In genomic region chr12:130838284-130838950, GRCh38 we compare ENCODE assay signal across 8 cellular contexts. TPM values are rescaled to one million over a fixed set of nuclear protein-coding genes. Genes with fewer than 3 reads are reported as not detected.
DNase-seq lines count a peak whose midpoint lies in the region; ATAC-seq and TF ChIP-seq lines count a peak whose summit lies in the region.

No MANE protein-coding gene starts in this region.

- H3K4me2 ChIP-seq in neuronal stem cell (ENCODE audit: insufficient read depth, low read length, poor library complexity, severe bottlenecking), result peak overlapping the region; percentile 83

- H2BK15ac ChIP-seq in neuronal stem cell (ENCODE audit: low read length), result peak overlapping the region; percentile 49

- peak overlapping the region; percentile 87 for H3K14ac ChIP-seq in neuronal stem cell (ENCODE audit: low read length)

- peaks cover 0 to 49% (median 13%) of the 10 kb centered on the region in 3 donors for H3K4me1 ChIP-seq in gastroesophageal sphincter
- peaks cover 7 to 12% of the 10 kb centered on the region in 2 donors for H3K4me1 ChIP-seq in neuronal stem cell (ENCODE audit: control insufficient read depth in 2 of 2, insufficient read depth in 1 of 2, low read depth in 1 of 2, low read length in 2 of 2)

- peak overlapping the region; percentile 92 for H3K18ac ChIP-seq in neuronal stem cell (ENCODE audit: low read length)

- H3K27ac ChIP-seq in gastroesophageal sphincter (peak overlapping the region; percentile 57 to 94 (median 88)), neuronal stem cell (replicated peaks; ENCODE audit: low read length) (no peak overlapping the region)

- H4K8ac ChIP-seq in neuronal stem cell (ENCODE audit: low read depth, low read length), result no peak overlapping the region

- H2AFZ ChIP-seq in neuronal stem cell (ENCODE audit: low read length), result peak overlapping the region; percentile 80

- peak overlapping the region; percentile 66 for H3K4ac ChIP-seq in neuronal stem cell (ENCODE audit: low read length)

- peak overlapping the region; percentile 88 for H3K9ac ChIP-seq in neuronal stem cell (ENCODE audit: low read depth, low read length, poor library complexity)

- DNase-seq in HCEC 1CT (peak; percentile 15), NCI-H1105 (lab: John Stamatoyannopoulos, UW) (peak; percentile 33), neuronal stem cell (ENCODE audit: low spot score) (peak; percentile 24), GM10266 (ENCODE audit: extremely low spot score) (no peak), HPDE6-E6E7 (ENCODE audit: extremely low spot score) (no peak)
- peak; percentile 55 for DNase-seq in activated T-cell treated with anti-CD3 and anti-CD28 coated beads, Interleukin-2, amount 50 U/mL, for 1 hour

- H3K4me3 ChIP-seq in GM12875 (ENCODE audit: low read depth, low read length), result peak overlapping the region; percentile 70
- H3K4me3 ChIP-seq in gastroesophageal sphincter, result peak overlapping the region; percentile 77 to 100
- H3K4me3 ChIP-seq in neuronal stem cell (ENCODE audit: low read length in 2 of 2), result peak overlapping the region; percentile 84 to 92

- H4K91ac ChIP-seq in neuronal stem cell (ENCODE audit: low read depth, low read length, poor library complexity), result no peak overlapping the region

- H3K27me3 ChIP-seq in gastroesophageal sphincter, result no peaks in the 10 kb centered on the region
- no peaks in the 10 kb centered on the region for H3K27me3 ChIP-seq in neuronal stem cell (ENCODE audit: control insufficient read depth in 3 of 3, insufficient read depth in 3 of 3, low read depth in 1 of 3, low read length in 3 of 3)

- peak overlapping the region; percentile 74 for H2AK5ac ChIP-seq in neuronal stem cell (ENCODE audit: low read depth, low read length)

- H3K36me3 ChIP-seq in gastroesophageal sphincter (no peaks in the 10 kb centered on the region), neuronal stem cell (replicated peaks in 1 of 2; ENCODE audit: control insufficient read depth in 2 of 2, insufficient read depth in 2 of 2, low read length in 2 of 2) (peaks cover 1 to 3% of the 10 kb centered on the region in 2 donors)

- 2% methylated on average over 8 of the region's 38 CpGs for WGBS in gastroesophageal sphincter (ENCODE audit: low coverage in 1 of 2), 2 donors
- WGBS in neuronal stem cell (ENCODE audit: extremely low coverage in 2 of 2, insufficient read length in 2 of 2, insufficient replicate concordance in 1 of 2), 2 donors, result no CpG with 5 or more reads among the region's 38 CpGs

- peak; percentile 16 for ATAC-seq in gastroesophageal sphincter

- H2BK12ac ChIP-seq in neuronal stem cell (ENCODE audit: low read length), result no peak overlapping the region

- no peak for TF ChIP-seq EP300 in gastroesophageal sphincter (IDR thresholded peaks at IDR 0.05)

- TF ChIP-seq POLR2A in gastroesophageal sphincter (IDR thresholded peaks at IDR 0.05), result no peak

- H3K79me1 ChIP-seq in neuronal stem cell (ENCODE audit: low read depth, low read length), result peaks cover 10% of the 10 kb centered on the region

- H3K9me3 ChIP-seq in gastroesophageal sphincter (no peaks in the 10 kb centered on the region), neuronal stem cell (replicated peaks in 1 of 2; ENCODE audit: control insufficient read depth in 2 of 2, insufficient read depth in 1 of 2, low read depth in 1 of 2, low read length in 2 of 2) (no peaks in the 10 kb centered on the region)

- H3K23ac ChIP-seq in neuronal stem cell (ENCODE audit: low read depth, low read length, poor library complexity), result peak overlapping the region; percentile 67

- TF ChIP-seq CTCF in GM12875 (IDR thresholded peaks at IDR 0.05; ENCODE audit: borderline replicate concordance, insufficient read depth, low read depth, low read length) (no peak), gastroesophageal sphincter (IDR thresholded peaks at IDR 0.05) (no peak), GM10266 (IDR thresholded peaks at IDR 0.05; ENCODE audit: control insufficient read depth, insufficient read depth, low read depth, missing control alignments) (no peak)

- H2BK5ac ChIP-seq in neuronal stem cell (ENCODE audit: low read length), result no peak overlapping the region

- no peak overlapping the region for H2BK120ac ChIP-seq in neuronal stem cell (ENCODE audit: low read depth, low read length)

RNA-seq across cellular contexts. Expression of gene STX2, which starts 0.6 kb away (rescaled TPM):
- total RNA-seq in gastroesophageal sphincter, result 10 to 100 TPM; 41.6 to 77.5 (median 54.3) TPM
- 26.0 TPM for polyA plus RNA-seq in neuronal stem cell (2013, experiment 1 of 2)
- polyA plus RNA-seq in neuronal stem cell (2013, experiment 2 of 2), result 28.0 TPM

RNA-seq across cellular contexts. Expression of gene RAN, which starts 33.4 kb away (rescaled TPM):
- 100 to 1,000 TPM; 139 to 199 (median 167) TPM for total RNA-seq in gastroesophageal sphincter
- polyA plus RNA-seq in neuronal stem cell (2013, experiment 1 of 2), result 728 TPM
- 721 TPM for polyA plus RNA-seq in neuronal stem cell (2013, experiment 2 of 2)

Comparison
In these comparisons a context has a peak if more than half of its experiments do, and no peak if none do; other contexts are left out.
1. DNase-seq: peak in HCEC 1CT (single experiment), NCI-H1105 (single experiment), activated T-cell treated with anti-CD3 and anti-CD28 coated beads, Interleukin-2, amount 50 U/mL, for 1 hour (single experiment) and neuronal stem cell (single experiment); none in GM10266 (single experiment) and HPDE6-E6E7 (single experiment).
2. Peak in every context shown above with its lines, with median percentiles within 50 percentile points of each other: H3K4me3 ChIP-seq.